In genomic region chr6:3380344-3381232, GRCh38 we compare ENCODE assay signal across 1 cellular context.
TF ChIP-seq lines count a peak whose summit lies in the region.

No MANE protein-coding gene starts in this region.

TF ChIP-seq in HepG2, 621 proteins besides CTCF, POLR2A, EP300 and RAD21 (continued from another document and continues in another):
- TF ChIP-seq HMGXB3 (CRISPR knock-in tag; IDR thresholded peaks at IDR 0.05; ENCODE audit: borderline replicate concordance) (no peak; the same call in 1 of the 2 replicates), SNAPC2 (CRISPR knock-in tag; IDR thresholded peaks at IDR 0.05) (0 out of 2 replicates have a peak, but pooled peaks have one; percentile 77), ZNF605 (CRISPR knock-in tag; IDR thresholded peaks at IDR 0.05) (peak; percentile 96), KDM5A (IDR thresholded peaks at IDR 0.05; ENCODE audit: borderline replicate concordance, low read length) (no peak), ZNF20 (CRISPR knock-in tag; IDR thresholded peaks at IDR 0.05) (no peak), MIER3 (CRISPR knock-in tag; IDR thresholded peaks at IDR 0.05; ENCODE audit: borderline replicate concordance) (peak; percentile 83), GMEB2 (CRISPR knock-in tag; IDR thresholded peaks at IDR 0.05; ENCODE audit: low read depth) (no peak), AKAP8 (CRISPR knock-in tag; IDR thresholded peaks at IDR 0.05) (no peak), AHR (CRISPR knock-in tag; IDR thresholded peaks at IDR 0.05) (no peak; the same call in 1 of the 2 replicates), CC2D1A (CRISPR knock-in tag; IDR thresholded peaks at IDR 0.05) (peak; percentile 21; the same call in 1 of the 2 replicates), HNF4G (IDR thresholded peaks at IDR 0.05; ENCODE audit: borderline replicate concordance, low read depth, low read length) (peak; percentile 83), HNF4G (CRISPR knock-in tag; IDR thresholded peaks at IDR 0.05; ENCODE audit: borderline replicate concordance, low read depth) (peak; percentile 75; the same call in 1 of the 2 replicates), CSRNP1 (CRISPR knock-in tag; IDR thresholded peaks at IDR 0.05) (no peak; the same call in 1 of the 2 replicates), ZNF788 (CRISPR knock-in tag; IDR thresholded peaks at IDR 0.05; ENCODE audit: borderline replicate concordance) (no peak), SETDB1 (CRISPR knock-in tag; IDR thresholded peaks at IDR 0.05; ENCODE audit: borderline replicate concordance) (no peak), ISX (CRISPR knock-in tag; conservative IDR thresholded peaks at IDR 0.05) (no peak), ZBTB43 (CRISPR knock-in tag; conservative IDR thresholded peaks at IDR 0.05) (peak; percentile 38; the same call in 1 of the 2 replicates), ATM (IDR thresholded peaks at IDR 0.05; ENCODE audit: borderline replicate concordance) (no peak), CENPX (CRISPR knock-in tag; IDR thresholded peaks at IDR 0.05) (no peak), ZNF263 (CRISPR knock-in tag; IDR thresholded peaks at IDR 0.05) (peak; percentile 48; the same call in 1 of the 2 replicates), ZBTB21 (CRISPR knock-in tag; IDR thresholded peaks at IDR 0.05) (0 out of 2 replicates have a peak, but pooled peaks have one; percentile 17), MTERF4 (CRISPR knock-in tag; IDR thresholded peaks at IDR 0.05) (peak; percentile 76; the same call in 1 of the 2 replicates), ZNF34 (CRISPR knock-in tag; IDR thresholded peaks at IDR 0.05; ENCODE audit: borderline replicate concordance) (0 out of 2 replicates have a peak, but pooled peaks have one; percentile 74), JDP2 (CRISPR knock-in tag; IDR thresholded peaks at IDR 0.05; ENCODE audit: borderline replicate concordance) (no peak), BCL3 (CRISPR knock-in tag; IDR thresholded peaks at IDR 0.05) (no peak), GPN1 (CRISPR knock-in tag; IDR thresholded peaks at IDR 0.05; ENCODE audit: borderline replicate concordance) (no peak), KDM6A (CRISPR knock-in tag; IDR thresholded peaks at IDR 0.05; ENCODE audit: low read depth) (peak; percentile 98), NFKBIZ (CRISPR knock-in tag; IDR thresholded peaks at IDR 0.05) (peak; percentile 96), ZNF780A (CRISPR knock-in tag; IDR thresholded peaks at IDR 0.05) (no peak), CERS6 (CRISPR knock-in tag; IDR thresholded peaks at IDR 0.05) (no peak), CAMTA2 (CRISPR knock-in tag; IDR thresholded peaks at IDR 0.05; ENCODE audit: borderline replicate concordance) (no peak), HIVEP1 (CRISPR knock-in tag; IDR thresholded peaks at IDR 0.05) (no peak), ZNF296 (CRISPR knock-in tag; conservative IDR thresholded peaks at IDR 0.05) (no peak), STAT6 (CRISPR knock-in tag; IDR thresholded peaks at IDR 0.05; ENCODE audit: borderline replicate concordance) (peak; percentile 72; the same call in 1 of the 2 replicates)
- TF ChIP-seq, protein P1, sequence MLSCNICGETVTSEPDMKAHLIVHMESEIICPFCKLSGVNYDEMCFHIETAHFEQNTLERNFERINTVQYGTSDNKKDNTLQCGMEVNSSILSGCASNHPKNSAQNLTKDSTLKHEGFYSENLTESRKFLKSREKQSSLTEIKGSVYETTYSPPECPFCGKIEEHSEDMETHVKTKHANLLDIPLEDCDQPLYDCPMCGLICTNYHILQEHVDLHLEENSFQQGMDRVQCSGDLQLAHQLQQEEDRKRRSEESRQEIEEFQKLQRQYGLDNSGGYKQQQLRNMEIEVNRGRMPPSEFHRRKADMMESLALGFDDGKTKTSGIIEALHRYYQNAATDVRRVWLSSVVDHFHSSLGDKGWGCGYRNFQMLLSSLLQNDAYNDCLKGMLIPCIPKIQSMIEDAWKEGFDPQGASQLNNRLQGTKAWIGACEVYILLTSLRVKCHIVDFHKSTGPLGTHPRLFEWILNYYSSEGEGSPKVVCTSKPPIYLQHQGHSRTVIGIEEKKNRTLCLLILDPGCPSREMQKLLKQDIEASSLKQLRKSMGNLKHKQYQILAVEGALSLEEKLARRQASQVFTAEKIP (CRISPR knock-in tag; IDR thresholded peaks at IDR 0.05; ENCODE audit: borderline replicate concordance), result no peak
- TF ChIP-seq, protein P2, sequence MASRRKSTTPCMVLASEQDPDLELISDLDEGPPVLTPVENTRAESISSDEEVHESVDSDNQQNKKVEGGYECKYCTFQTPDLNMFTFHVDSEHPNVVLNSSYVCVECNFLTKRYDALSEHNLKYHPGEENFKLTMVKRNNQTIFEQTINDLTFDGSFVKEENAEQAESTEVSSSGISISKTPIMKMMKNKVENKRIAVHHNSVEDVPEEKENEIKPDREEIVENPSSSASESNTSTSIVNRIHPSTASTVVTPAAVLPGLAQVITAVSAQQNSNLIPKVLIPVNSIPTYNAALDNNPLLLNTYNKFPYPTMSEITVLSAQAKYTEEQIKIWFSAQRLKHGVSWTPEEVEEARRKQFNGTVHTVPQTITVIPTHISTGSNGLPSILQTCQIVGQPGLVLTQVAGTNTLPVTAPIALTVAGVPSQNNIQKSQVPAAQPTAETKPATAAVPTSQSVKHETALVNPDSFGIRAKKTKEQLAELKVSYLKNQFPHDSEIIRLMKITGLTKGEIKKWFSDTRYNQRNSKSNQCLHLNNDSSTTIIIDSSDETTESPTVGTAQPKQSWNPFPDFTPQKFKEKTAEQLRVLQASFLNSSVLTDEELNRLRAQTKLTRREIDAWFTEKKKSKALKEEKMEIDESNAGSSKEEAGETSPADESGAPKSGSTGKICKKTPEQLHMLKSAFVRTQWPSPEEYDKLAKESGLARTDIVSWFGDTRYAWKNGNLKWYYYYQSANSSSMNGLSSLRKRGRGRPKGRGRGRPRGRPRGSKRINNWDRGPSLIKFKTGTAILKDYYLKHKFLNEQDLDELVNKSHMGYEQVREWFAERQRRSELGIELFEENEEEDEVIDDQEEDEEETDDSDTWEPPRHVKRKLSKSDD (CRISPR knock-in tag; IDR thresholded peaks at IDR 0.05; ENCODE audit: low read depth), result 0 out of 2 replicates have a peak, but pooled peaks have one; percentile 25
